ENCODE assay signal across 9 cellular contexts in the genomic region with DNA sequence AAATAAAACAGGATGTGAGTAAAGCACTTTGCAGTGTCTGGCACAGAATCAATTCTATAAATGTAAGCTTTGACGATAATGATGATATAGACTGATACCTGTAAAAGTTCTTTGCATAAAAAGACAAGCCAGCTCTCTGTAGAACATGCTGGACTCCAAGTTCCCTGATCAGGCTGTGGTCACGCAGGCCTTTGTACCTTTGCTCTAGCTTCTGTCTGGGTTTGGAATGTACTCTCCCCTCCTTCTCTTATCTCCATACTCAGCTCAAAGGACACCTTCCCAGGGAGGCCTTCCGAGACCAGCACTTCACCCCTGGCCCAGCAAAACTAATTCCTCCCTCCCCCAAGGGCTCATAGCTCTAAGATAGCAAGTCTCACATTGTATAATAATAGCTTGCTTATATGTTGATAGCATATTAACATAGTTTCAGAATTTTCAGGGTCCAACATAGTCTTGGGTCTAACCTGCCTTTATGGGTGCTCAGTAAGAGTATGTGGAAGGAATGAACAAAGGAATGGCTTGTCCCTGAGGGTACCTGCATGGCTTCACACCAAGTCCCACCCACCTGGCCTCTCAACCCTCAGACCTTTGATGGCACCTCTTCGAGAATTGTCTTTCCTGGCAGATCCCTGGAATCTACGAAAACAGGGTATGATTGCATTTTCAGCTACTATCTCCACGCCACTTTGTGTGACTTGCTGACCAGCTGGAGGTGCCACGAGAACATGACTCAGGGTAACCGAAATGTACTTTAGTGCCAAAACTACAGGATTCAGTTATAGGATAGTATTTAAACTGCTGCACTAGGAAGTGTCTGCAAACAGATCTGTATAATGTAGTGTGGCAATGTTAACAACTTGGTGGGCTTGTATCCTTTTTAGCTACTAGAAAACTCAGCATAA. TPM values are rescaled to one million over a fixed set of nuclear protein-coding genes. Genes with fewer than 3 reads are reported as not detected.
DNase-seq lines count a peak whose midpoint lies in the region; ATAC-seq and TF ChIP-seq lines count a peak whose summit lies in the region.
"Had no signal": no experiment of that assay in that cellular context is flagged by ENCODE, and none has a peak within 500 bp of the region (broad histone marks: within the 10 kb centered on the region; RNA-seq: fewer than 3 reads in every experiment).

No MANE protein-coding gene starts in this region.

- WGBS in right lobe of liver (ENCODE audit: insufficient coverage, low coverage, low lambda C conversion rate, missing lambda C conversion rate): 24% methylated on average over 7 of the region's 8 CpGs

- DNase-seq in Right ventricle myocardium inferior (ENCODE audit: missing footprints) (no peak), cardiac septum (ENCODE audit: low spot score) (no peak), right lobe of liver (peak; percentile 67 to 86 (median 81)), MM.1S (no peak), omental fat pad (ENCODE audit: low spot score) (no peak), NCI-H345 treated with DMSO at 0.1 percent for 48 hours (lab: John Stamatoyannopoulos, UW; ENCODE audit: unreplicated experiment) (no peak)
- DNase-seq in effector memory CD8-positive, alpha-beta T cell: no peak
- DNase-seq: NCI-H748 treated with DMSO at 0.1 percent for 48 hours had no signal

- no peak overlapping the region for H2AFZ ChIP-seq in MM.1S (ENCODE audit: low read length)

- no peaks in the 10 kb centered on the region for H3K27me3 ChIP-seq in right lobe of liver
- H3K27me3 ChIP-seq in MM.1S (replicated peaks; ENCODE audit: insufficient read depth, low read length): no peaks in the 10 kb centered on the region

- H3K36me3 ChIP-seq in right lobe of liver (no peaks in the 10 kb centered on the region), MM.1S (replicated peaks; ENCODE audit: insufficient read depth, low read length) (no peaks in the 10 kb centered on the region)

- H3K27ac ChIP-seq in right lobe of liver (peak overlapping the region; percentile 66 to 84 (median 82)), MM.1S (ENCODE audit: low read length) (no peak overlapping the region)

- H3K9ac ChIP-seq in MM.1S (ENCODE audit: low read length): no peak overlapping the region

- TF ChIP-seq CTCF in right lobe of liver (IDR thresholded peaks at IDR 0.05) (peak in 2 of 4 donors; percentile 32 to 42), MM.1S (IDR thresholded peaks at IDR 0.05; ENCODE audit: low read length) (no peak), omental fat pad (IDR thresholded peaks at IDR 0.05) (no peak)

- H3K4me3 Mint-ChIP-seq in effector memory CD8-positive, alpha-beta T cell: no peak overlapping the region

- intact Hi-C loops in Right ventricle myocardium inferior (cut with DNase I): no loop called here
- intact Hi-C loops in cardiac septum (cut with DNase I): loop anchor here (5.0 kb wide), 1 partner anchor 71 kb away; no protein-coding TSS in a partner anchor
- intact Hi-C loops in right lobe of liver (cut with DNase I): no loop called here

- peak overlapping the region; percentile 16 to 41 for H3K27ac Mint-ChIP-seq in effector memory CD8-positive, alpha-beta T cell

- H3K4me2 ChIP-seq in MM.1S (ENCODE audit: low read depth, low read length): no peak overlapping the region

- ATAC-seq in Right ventricle myocardium inferior (peak; percentile 77), right lobe of liver (peak; percentile 82 to 92 (median 88)), HG02623 (IDR thresholded peaks at IDR 0.05; ENCODE audit: unreplicated experiment) (no peak), omental fat pad (ENCODE audit: low FRiP score) (no peak)
- ATAC-seq in effector memory CD8-positive, alpha-beta T cell (replicated peaks): no peak

- no peaks in the 10 kb centered on the region for H4K20me1 ChIP-seq in MM.1S (ENCODE audit: insufficient read depth, low read length)

- H3K27me3 Mint-ChIP-seq in effector memory CD8-positive, alpha-beta T cell: no peaks in the 10 kb centered on the region

- H3K36me3 Mint-ChIP-seq in effector memory CD8-positive, alpha-beta T cell (ENCODE audit: insufficient read depth): peaks cover 8% of the 10 kb centered on the region

- H3K4me1 Mint-ChIP-seq in effector memory CD8-positive, alpha-beta T cell (ENCODE audit: low read depth in 2 of 2): peaks cover 7 to 18% of the 10 kb centered on the region in 2 donors

- H3K9me2 ChIP-seq in MM.1S (replicated peaks; ENCODE audit: insufficient read depth, low read length): no peaks in the 10 kb centered on the region

- H3K9me3 Mint-ChIP-seq in effector memory CD8-positive, alpha-beta T cell: no peaks in the 10 kb centered on the region

- H3K4me1 ChIP-seq in right lobe of liver (peaks cover 0 to 36% (median 13%) of the 10 kb centered on the region in 4 donors), MM.1S (ENCODE audit: low read length) (no peaks in the 10 kb centered on the region)

- no peak for TF ChIP-seq POLR2A in right lobe of liver (IDR thresholded peaks at IDR 0.05)

- H3K9me3 ChIP-seq in right lobe of liver (no peaks in the 10 kb centered on the region), MM.1S (replicated peaks; ENCODE audit: insufficient read depth, low read length) (no peaks in the 10 kb centered on the region)

- no peaks in the 10 kb centered on the region for H3K79me2 ChIP-seq in MM.1S (ENCODE audit: low read length)

- H3F3A ChIP-seq in MM.1S (ENCODE audit: insufficient read depth, low read length): no peaks in the 10 kb centered on the region

- H3K4me3 ChIP-seq in right lobe of liver: no peak overlapping the region
- H3K4me3 ChIP-seq in MM.1S (ENCODE audit: low read length): no peak overlapping the region

RNA-seq across cellular contexts. Expression of a gene that starts 41.7 kb away (rescaled TPM):
- total RNA-seq in Right ventricle myocardium inferior: 27.8 TPM
- 16.6 TPM for total RNA-seq in cardiac septum
- total RNA-seq in right lobe of liver: 10 to 100 TPM in 5 of 6 experiments, 1 to 10 TPM in 1; 5.1 to 45.2 (median 13.0) TPM
- total RNA-seq in omental fat pad: 100 to 1,000 TPM in 2 of 4 donors, 10 to 100 TPM in 2; 37.5 to 291 (median 130) TPM

Comparison
In these comparisons a context has a peak if more than half of its experiments do, and no peak if none do; other contexts are left out.
1. ATAC-seq: peak in Right ventricle myocardium inferior (single experiment) and right lobe of liver (4 of 4); none in effector memory CD8-positive, alpha-beta T cell (single experiment), HG02623 (single experiment) and omental fat pad (single experiment).
2. DNase-seq: peak in right lobe of liver (3 of 3); none in Right ventricle myocardium inferior (single experiment), cardiac septum (single experiment), effector memory CD8-positive, alpha-beta T cell (0 of 3), MM.1S (single experiment), omental fat pad (single experiment) and NCI-H345 treated with DMSO at 0.1 percent for 48 hours (single experiment).